ENCODE assay signal across 30 cellular contexts in the genomic region with DNA sequence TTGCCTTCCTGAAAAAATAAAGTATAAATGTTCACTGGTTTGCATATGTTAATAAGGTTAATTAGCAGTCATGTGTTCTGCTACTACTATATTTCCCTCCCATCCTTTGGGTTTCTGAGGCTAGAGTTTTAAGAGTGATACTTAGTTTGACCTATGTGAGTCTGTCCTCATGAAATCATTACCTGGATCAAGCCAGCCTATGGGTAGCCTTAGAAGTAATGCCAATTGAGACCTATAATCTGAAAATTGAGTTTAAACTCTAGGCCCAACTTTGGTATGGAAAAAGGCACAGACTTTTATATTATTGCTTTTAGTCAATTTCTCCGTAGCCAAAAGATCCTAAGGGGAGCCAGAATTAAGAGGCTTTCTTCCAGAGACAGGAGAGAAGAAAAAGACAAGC. TPM values are rescaled to one million over a fixed set of nuclear protein-coding genes. Genes with fewer than 3 reads are reported as not detected.
"Had no signal": no experiment of that assay in that cellular context is flagged by ENCODE, and none has a peak within 500 bp of the region (broad histone marks: within the 10 kb centered on the region; RNA-seq: fewer than 3 reads in every experiment).

No MANE protein-coding gene starts in this region.

- H3K4me3 ChIP-seq: adrenal gland, SJCRH30, SK-N-MC had no signal

- DNase-seq: activated B cell treated with CpG ODN at 0.5 μM for 24 hours; activated CD4-positive, alpha-beta memory T cell treated with anti-CD3 and anti-CD28 coated beads for 36 hours; activated CD4-positive, alpha-beta T cell treated with anti-CD3 and anti-CD28 coated beads for 4 hours; activated CD4-positive, alpha-beta T cell treated with anti-CD3 and anti-CD28 coated beads, Interleukin-2, amount 50 U/mL, for 1 hour; activated CD4-positive, CD25-positive, alpha-beta regulatory T cell treated with anti-CD3 and anti-CD28 coated beads, Interleukin-2, amount 50 U/mL, for 72 hours; activated CD8-positive, alpha-beta memory T cell treated with anti-CD3 and anti-CD28 coated beads, Interleukin-2, amount 50 U/mL, for 4 hours; activated gamma-delta T cell treated with Interleukin-2 at 50 U/mL for 16 hours; activated naive CD4-positive, alpha-beta T cell treated with anti-CD3 and anti-CD28 coated beads for 36 hours; activated T-cell treated with anti-CD3 and anti-CD28 coated beads for 4 hours; activated T-cell treated with anti-CD3 and anti-CD28 coated beads, Interleukin-2, amount 50 U/mL, for 4 hours; adrenal gland; anterior cingulate cortex; central memory CD4-positive, alpha-beta T cell; Karpas-422; KBM-7; NCI-H1105; NCI-H1417 treated with DMSO at 0.1 percent for 48 hours; NCI-H187 treated with DMSO at 0.1 percent for 48 hours; NCI-H2081 treated with DMSO at 0.1 percent for 48 hours; NCI-H226; NCI-H446 treated with DMSO at 0.1 percent for 48 hours; SHP77; SJCRH30; T-cell; T-helper 17 cell had no signal

- ATAC-seq: activated naive CD4-positive, alpha-beta T cell treated with anti-CD3 and anti-CD28 coated beads, Interleukin-2, amount 50 U/mL, for 72 hours; activated T-cell treated with anti-CD3 and anti-CD28 coated beads, Interleukin-2, amount 50 U/mL, for 4 hours; Panc1; T-cell; T-helper 17 cell had no signal

- H3K27me3 ChIP-seq: SJCRH30 had no signal

- H3K27ac ChIP-seq: adrenal gland, SJCRH30, SK-N-MC, VCaP had no signal

RNA-seq across cellular contexts. Expression of gene SOX2, which starts 18.4 kb away (rescaled TPM):
- total RNA-seq: activated B cell treated with CpG ODN at 0.5 μM for 24 hours; activated CD4-positive, alpha-beta memory T cell treated with anti-CD3 and anti-CD28 coated beads for 36 hours; activated naive CD4-positive, alpha-beta T cell treated with anti-CD3 and anti-CD28 coated beads for 36 hours; MCF 10A; T-helper 17 cell had no signal
